Comparison of ENCODE assay signal across 8 cellular contexts in genomic region chr10:14382022-14382421, GRCh38. TPM values are rescaled to one million over a fixed set of nuclear protein-coding genes. Genes with fewer than 3 reads are reported as not detected.
DNase-seq lines count a peak whose midpoint lies in the region; ATAC-seq, FAIRE-seq and TF ChIP-seq lines count a peak whose summit lies in the region.

No MANE protein-coding gene starts in this region.

- no peak overlapping the region for H3K4me3 Mint-ChIP-seq in activated CD4-positive, alpha-beta memory T cell treated with anti-CD3 and anti-CD28 coated beads for 36 hours
- no peak overlapping the region for H3K4me3 Mint-ChIP-seq in activated CD4-positive, alpha-beta memory T cell treated with anti-CD3 and anti-CD28 coated beads, Interleukin-2, amount 10 ng/mL, durations not matched to agents 7 days and 5 days
- H3K4me3 Mint-ChIP-seq in activated B cell treated with CpG ODN at 0.5 μM for 24 hours: no peak overlapping the region

- POLR2A ChIA-PET in activated CD4-positive, alpha-beta memory T cell treated with anti-CD3 and anti-CD28 coated beads for 36 hours (lab: Charles Lee): interaction anchor here (0.5 kb wide), 1 partner anchor 877 kb away, joined by 4 read pairs; no protein-coding TSS in a partner anchor
- POLR2A ChIA-PET in activated CD4-positive, alpha-beta memory T cell treated with anti-CD3 and anti-CD28 coated beads, Interleukin-2, amount 10 ng/mL, durations not matched to agents 7 days and 5 days (lab: Charles Lee): no interaction called here
- POLR2A ChIA-PET in activated B cell treated with CpG ODN at 0.5 μM for 24 hours (lab: Charles Lee): no interaction called here

- FAIRE-seq in urothelium cell line (lab: Jason Lieb, UNC): no peak

- DNase-seq in activated CD4-positive, alpha-beta memory T cell treated with anti-CD3 and anti-CD28 coated beads for 36 hours: peak; percentile 68
- DNase-seq in activated CD4-positive, alpha-beta memory T cell treated with anti-CD3 and anti-CD28 coated beads, Interleukin-2, amount 10 ng/mL, durations not matched to agents 7 days and 5 days: no peak
- DNase-seq in activated B cell treated with CpG ODN at 0.5 μM for 24 hours: no peak
- DNase-seq in epithelial cell of proximal tubule (ENCODE audit: low read depth): peak; percentile 82
- peak; percentile 48 for DNase-seq in urothelium cell line (ENCODE audit: low spot score)
- DNase-seq in cortex of kidney (lab: John Stamatoyannopoulos, UW): no peak
- DNase-seq in retina: no peak

- intact Hi-C loops in activated CD4-positive, alpha-beta memory T cell treated with anti-CD3 and anti-CD28 coated beads for 36 hours (cut with micrococcal nuclease): loop anchor here (1.0 to 10.0 kb wide), 2 partner anchors 8 to 573 kb away; partner anchors contain the start of genes DCLRE1C and MEIG1
- intact Hi-C loops in activated B cell treated with CpG ODN at 0.5 μM for 24 hours (cut with micrococcal nuclease): no loop called here

- H3K4me3 ChIP-seq in epithelial cell of proximal tubule (ENCODE audit: low read depth, low read length): no peak overlapping the region

- no peak for TF ChIP-seq CTCF in activated B cell treated with CpG ODN at 0.5 μM for 24 hours (IDR thresholded peaks at IDR 0.05)
- TF ChIP-seq CTCF in epithelial cell of proximal tubule (conservative IDR thresholded peaks at IDR 0.05; ENCODE audit: low read depth, low read length): no peak

- H3K9me3 Mint-ChIP-seq in activated CD4-positive, alpha-beta memory T cell treated with anti-CD3 and anti-CD28 coated beads for 36 hours: no peaks in the 10 kb centered on the region
- H3K9me3 Mint-ChIP-seq in activated CD4-positive, alpha-beta memory T cell treated with anti-CD3 and anti-CD28 coated beads, Interleukin-2, amount 10 ng/mL, durations not matched to agents 7 days and 5 days: no peaks in the 10 kb centered on the region
- H3K9me3 Mint-ChIP-seq in activated B cell treated with CpG ODN at 0.5 μM for 24 hours: no peaks in the 10 kb centered on the region

- CTCF ChIA-PET in activated CD4-positive, alpha-beta memory T cell treated with anti-CD3 and anti-CD28 coated beads for 36 hours (lab: Charles Lee): no interaction called here
- CTCF ChIA-PET in activated CD4-positive, alpha-beta memory T cell treated with anti-CD3 and anti-CD28 coated beads, Interleukin-2, amount 10 ng/mL, durations not matched to agents 7 days and 5 days (lab: Charles Lee): no interaction called here
- CTCF ChIA-PET in activated B cell treated with CpG ODN at 0.5 μM for 24 hours (lab: Charles Lee): no interaction called here

- peaks cover 28% of the 10 kb centered on the region for H3K27me3 Mint-ChIP-seq in activated CD4-positive, alpha-beta memory T cell treated with anti-CD3 and anti-CD28 coated beads for 36 hours
- peaks cover 51% of the 10 kb centered on the region for H3K27me3 Mint-ChIP-seq in activated CD4-positive, alpha-beta memory T cell treated with anti-CD3 and anti-CD28 coated beads, Interleukin-2, amount 10 ng/mL, durations not matched to agents 7 days and 5 days
- H3K27me3 Mint-ChIP-seq in activated B cell treated with CpG ODN at 0.5 μM for 24 hours: peaks cover 18% of the 10 kb centered on the region

- peak; percentile 58 for ATAC-seq in activated B cell treated with CpG ODN at 0.5 μM for 24 hours (ENCODE audit: low read depth)
- no peak for ATAC-seq in HG03469 (IDR thresholded peaks at IDR 0.05; ENCODE audit: unreplicated experiment)

- H3K36me3 Mint-ChIP-seq in activated CD4-positive, alpha-beta memory T cell treated with anti-CD3 and anti-CD28 coated beads for 36 hours: no peaks in the 10 kb centered on the region
- H3K36me3 Mint-ChIP-seq in activated CD4-positive, alpha-beta memory T cell treated with anti-CD3 and anti-CD28 coated beads, Interleukin-2, amount 10 ng/mL, durations not matched to agents 7 days and 5 days (ENCODE audit: low read depth): no peaks in the 10 kb centered on the region
- H3K36me3 Mint-ChIP-seq in activated B cell treated with CpG ODN at 0.5 μM for 24 hours (ENCODE audit: low read depth): no peaks in the 10 kb centered on the region

- peaks cover 44% of the 10 kb centered on the region for H3K4me1 Mint-ChIP-seq in activated CD4-positive, alpha-beta memory T cell treated with anti-CD3 and anti-CD28 coated beads for 36 hours (ENCODE audit: low read depth)
- H3K4me1 Mint-ChIP-seq in activated CD4-positive, alpha-beta memory T cell treated with anti-CD3 and anti-CD28 coated beads, Interleukin-2, amount 10 ng/mL, durations not matched to agents 7 days and 5 days: peaks cover 2% of the 10 kb centered on the region
- peaks cover 17% of the 10 kb centered on the region for H3K4me1 Mint-ChIP-seq in activated B cell treated with CpG ODN at 0.5 μM for 24 hours

- no peak overlapping the region for H3K27ac Mint-ChIP-seq in activated CD4-positive, alpha-beta memory T cell treated with anti-CD3 and anti-CD28 coated beads for 36 hours
- H3K27ac Mint-ChIP-seq in activated CD4-positive, alpha-beta memory T cell treated with anti-CD3 and anti-CD28 coated beads, Interleukin-2, amount 10 ng/mL, durations not matched to agents 7 days and 5 days: no peak overlapping the region
- no peak overlapping the region for H3K27ac Mint-ChIP-seq in activated B cell treated with CpG ODN at 0.5 μM for 24 hours

RNA-seq across cellular contexts. Expression of gene FRMD4A, which starts 51.3 kb away (rescaled TPM):
- total RNA-seq in activated CD4-positive, alpha-beta memory T cell treated with anti-CD3 and anti-CD28 coated beads for 36 hours: 1 to 10 TPM in 1 of 2 experiments, under 1 TPM in 1; 0.31 to 1.7 TPM
- total RNA-seq in activated CD4-positive, alpha-beta memory T cell treated with anti-CD3 and anti-CD28 coated beads, Interleukin-2, amount 10 ng/mL, durations not matched to agents 7 days and 5 days: under 1 TPM; 0.30 to 0.35 TPM
- total RNA-seq in activated B cell treated with CpG ODN at 0.5 μM for 24 hours (0.44 and 0.64 TPM in 2 replicates), epithelial cell of proximal tubule (24.4 and 34.6 TPM in 2 replicates)

Comparison
In these comparisons a context has a peak if more than half of its experiments do, and no peak if none do; other contexts are left out.
1. DNase-seq: peak in activated CD4-positive, alpha-beta memory T cell treated with anti-CD3 and anti-CD28 coated beads for 36 hours (single experiment), epithelial cell of proximal tubule (single experiment) and urothelium cell line (single experiment); none in activated CD4-positive, alpha-beta memory T cell treated with anti-CD3 and anti-CD28 coated beads, Interleukin-2, amount 10 ng/mL, durations not matched to agents 7 days and 5 days (single experiment), activated B cell treated with CpG ODN at 0.5 μM for 24 hours (single experiment), cortex of kidney (single experiment) and retina (single experiment).